24 cellular contexts compared by ENCODE assay signal in genomic region chr2:88216641-88217040, GRCh38. TPM values are rescaled to one million over a fixed set of nuclear protein-coding genes. Genes with fewer than 3 reads are reported as not detected.
DNase-seq lines count a peak whose midpoint lies in the region; ATAC-seq, FAIRE-seq and TF ChIP-seq lines count a peak whose summit lies in the region.
"Had no signal": no experiment of that assay in that cellular context is flagged by ENCODE, and none has a peak within 500 bp of the region (broad histone marks: within the 10 kb centered on the region; RNA-seq: fewer than 3 reads in every experiment).

No MANE protein-coding gene starts in this region.

- FAIRE-seq in D721Med (lab: Jason Lieb, UNC) = no peak
- FAIRE-seq: A204.1, GM12891, GM18507, H54 had no signal

- peaks cover 11% of the 10 kb centered on the region for H3K27me3 ChIP-seq in endodermal cell (ENCODE audit: control insufficient read depth, insufficient read depth, low read length, poor library complexity, severe bottlenecking)
- H3K27me3 ChIP-seq: BLaER1 had no signal

- H3K27me3 Mint-ChIP-seq in activated CD8-positive, alpha-beta memory T cell treated with anti-CD3 and anti-CD28 coated beads, Interleukin-2, amount 10 ng/mL, durations not matched to agents 7 days and 5 days = peaks cover 26% of the 10 kb centered on the region
- peaks cover 34% of the 10 kb centered on the region for H3K27me3 Mint-ChIP-seq in endodermal cell (ENCODE audit: insufficient read depth)

- ATAC-seq in activated CD8-positive, alpha-beta memory T cell treated with anti-CD3 and anti-CD28 coated beads, Interleukin-2, amount 10 ng/mL, durations not matched to agents 7 days and 5 days = no peak
- no peak for ATAC-seq in GM19351 (IDR thresholded peaks at IDR 0.05; ENCODE audit: unreplicated experiment)
- ATAC-seq: CD8-positive, alpha-beta T cell had no signal

- H3K27ac Mint-ChIP-seq in activated CD8-positive, alpha-beta memory T cell treated with anti-CD3 and anti-CD28 coated beads, Interleukin-2, amount 10 ng/mL, durations not matched to agents 7 days and 5 days = no peak overlapping the region
- no peak overlapping the region for H3K27ac Mint-ChIP-seq in endodermal cell
- H3K27ac Mint-ChIP-seq: B cell; CD4-positive, CD25-positive, alpha-beta regulatory T cell; CD8-positive, alpha-beta T cell had no signal

- no peak overlapping the region for H3K4me3 Mint-ChIP-seq in activated CD8-positive, alpha-beta memory T cell treated with anti-CD3 and anti-CD28 coated beads, Interleukin-2, amount 10 ng/mL, durations not matched to agents 7 days and 5 days
- H3K4me3 Mint-ChIP-seq in endodermal cell = no peak overlapping the region
- H3K4me3 Mint-ChIP-seq: B cell; CD4-positive, CD25-positive, alpha-beta regulatory T cell; CD8-positive, alpha-beta T cell had no signal

- TF ChIP-seq CTCF in endodermal cell (conservative IDR thresholded peaks at IDR 0.05) (no peak), D721Med (IDR thresholded peaks at IDR 0.05; ENCODE audit: insufficient read depth, missing control alignments) (no peak)

- DNase-seq in activated CD8-positive, alpha-beta memory T cell treated with anti-CD3 and anti-CD28 coated beads, Interleukin-2, amount 10 ng/mL, durations not matched to agents 7 days and 5 days = peak; percentile 22
- DNase-seq in activated CD8-positive, alpha-beta memory T cell treated with anti-CD3 and anti-CD28 coated beads for 24 hours = no peak
- DNase-seq in endodermal cell (peak; percentile 57), posterior vena cava (ENCODE audit: low spot score) (peak; percentile 26), D721Med (ENCODE audit: insufficient read length, low spot score) (no peak)
- DNase-seq in stimulated activated CD4-positive, alpha-beta T cell treated with anti-CD3 and anti-CD28 coated beads, Interleukin-4, amount 100 ng/mL, for 24 hours = no peak
- DNase-seq: CD4-positive, CD25-positive, alpha-beta regulatory T cell; CD8-positive, alpha-beta T cell; DMS53; DMS79 treated with DMSO at 0.1 percent for 48 hours; GF-D8; GM23248; HCEC 1CT had no signal

- H3K4me1 Mint-ChIP-seq in activated CD8-positive, alpha-beta memory T cell treated with anti-CD3 and anti-CD28 coated beads, Interleukin-2, amount 10 ng/mL, durations not matched to agents 7 days and 5 days = no peaks in the 10 kb centered on the region
- H3K4me1 Mint-ChIP-seq in endodermal cell = peaks cover 12% of the 10 kb centered on the region
- H3K4me1 Mint-ChIP-seq: B cell; CD4-positive, CD25-positive, alpha-beta regulatory T cell had no signal

- no peaks in the 10 kb centered on the region for H3K36me3 Mint-ChIP-seq in activated CD8-positive, alpha-beta memory T cell treated with anti-CD3 and anti-CD28 coated beads, Interleukin-2, amount 10 ng/mL, durations not matched to agents 7 days and 5 days
- H3K36me3 Mint-ChIP-seq in endodermal cell (ENCODE audit: low read depth) = no peaks in the 10 kb centered on the region
- H3K36me3 Mint-ChIP-seq: CD4-positive, CD25-positive, alpha-beta regulatory T cell; CD8-positive, alpha-beta T cell had no signal

- CTCF ChIA-PET in activated CD8-positive, alpha-beta memory T cell treated with anti-CD3 and anti-CD28 coated beads, Interleukin-2, amount 10 ng/mL, durations not matched to agents 7 days and 5 days (lab: Charles Lee) = interaction anchor here (0.7 kb wide), 1 partner anchor 215 kb away, joined by 3 read pairs; no protein-coding TSS in a partner anchor

- H3K36me3 ChIP-seq in endodermal cell (ENCODE audit: control insufficient read depth, insufficient read depth, low read length) = no peaks in the 10 kb centered on the region
- H3K36me3 ChIP-seq: BLaER1 had no signal

- peaks cover 4% of the 10 kb centered on the region for H3K4me1 ChIP-seq in endodermal cell (ENCODE audit: control insufficient read depth, insufficient read depth, low read length)
- H3K4me1 ChIP-seq: BLaER1 had no signal

- H3K27ac ChIP-seq in endodermal cell (ENCODE audit: low read depth, low read length) = no peak overlapping the region
- H3K27ac ChIP-seq: 22Rv1, BLaER1, C4-2B, GM23248 had no signal

- no peak overlapping the region for H3K9ac ChIP-seq in endodermal cell (ENCODE audit: extremely low read depth, low read length, poor library complexity, severe bottlenecking)
- H3K9ac ChIP-seq: BLaER1, GM23248 had no signal

- intact Hi-C loops in posterior vena cava (cut with DNase I) = loop anchor here in 1 of 2 donors (10.0 kb wide), 1 partner anchor 72 kb away; no protein-coding TSS in a partner anchor

- no peaks in the 10 kb centered on the region for H3K9me3 Mint-ChIP-seq in activated CD8-positive, alpha-beta memory T cell treated with anti-CD3 and anti-CD28 coated beads, Interleukin-2, amount 10 ng/mL, durations not matched to agents 7 days and 5 days (ENCODE audit: low read depth)
- H3K9me3 Mint-ChIP-seq in endodermal cell = no peaks in the 10 kb centered on the region
- H3K9me3 Mint-ChIP-seq: CD8-positive, alpha-beta T cell had no signal

- no peaks in the 10 kb centered on the region for H3K9me3 ChIP-seq in endodermal cell (ENCODE audit: control insufficient read depth, low read length)
- H3K9me3 ChIP-seq: BLaER1 had no signal

- WGBS in endodermal cell (ENCODE audit: insufficient coverage in 1 of 2, insufficient read length in 1 of 2), 2 experiments = 65 to 68% methylated on average over 4 of the region's 4 CpGs

- H3K4me3 ChIP-seq in endodermal cell (ENCODE audit: low read length) = no peak overlapping the region
- H3K4me3 ChIP-seq: BLaER1, GM23248 had no signal

RNA-seq across cellular contexts. Expression of gene THNSL2, which starts 46.5 kb away (rescaled TPM):
- total RNA-seq in activated CD8-positive, alpha-beta memory T cell treated with anti-CD3 and anti-CD28 coated beads, Interleukin-2, amount 10 ng/mL, durations not matched to agents 7 days and 5 days = under 1 TPM; 0.53 to 0.77 TPM
- total RNA-seq in endodermal cell = 10 to 100 TPM; 10.4 to 26.5 TPM
- 24.9 TPM for polyA plus RNA-seq in endodermal cell (2013, experiment 1 of 2)
- polyA plus RNA-seq in endodermal cell (2013, experiment 2 of 2) = 19.4 TPM
- 10 to 100 TPM in 1 of 2 donors, 1 to 10 TPM in 1; 7.1 to 12.3 TPM for total RNA-seq in posterior vena cava
- total RNA-seq: Daoy, G401 had no signal

Comparison
In these comparisons a context has a peak if more than half of its experiments do, and no peak if none do; other contexts are left out.
1. DNase-seq: peak in activated CD8-positive, alpha-beta memory T cell treated with anti-CD3 and anti-CD28 coated beads, Interleukin-2, amount 10 ng/mL, durations not matched to agents 7 days and 5 days (single experiment), endodermal cell (single experiment) and posterior vena cava (single experiment); none in activated CD8-positive, alpha-beta memory T cell treated with anti-CD3 and anti-CD28 coated beads for 24 hours (single experiment), stimulated activated CD4-positive, alpha-beta T cell treated with anti-CD3 and anti-CD28 coated beads, Interleukin-4, amount 100 ng/mL, for 24 hours (single experiment) and D721Med (single experiment).
2. RNA of gene THNSL2, which starts 46.5 kb away (total RNA-seq): 10.4 to 26.5 TPM in endodermal cell and 7.1 to 12.3 TPM in posterior vena cava; 0.53 to 0.77 TPM in activated CD8-positive, alpha-beta memory T cell treated with anti-CD3 and anti-CD28 coated beads, Interleukin-2, amount 10 ng/mL, durations not matched to agents 7 days and 5 days; every median in the first group is over 4 times any median in the second.